Comparison of ENCODE assay signal across 1 cellular context in the genomic region with DNA sequence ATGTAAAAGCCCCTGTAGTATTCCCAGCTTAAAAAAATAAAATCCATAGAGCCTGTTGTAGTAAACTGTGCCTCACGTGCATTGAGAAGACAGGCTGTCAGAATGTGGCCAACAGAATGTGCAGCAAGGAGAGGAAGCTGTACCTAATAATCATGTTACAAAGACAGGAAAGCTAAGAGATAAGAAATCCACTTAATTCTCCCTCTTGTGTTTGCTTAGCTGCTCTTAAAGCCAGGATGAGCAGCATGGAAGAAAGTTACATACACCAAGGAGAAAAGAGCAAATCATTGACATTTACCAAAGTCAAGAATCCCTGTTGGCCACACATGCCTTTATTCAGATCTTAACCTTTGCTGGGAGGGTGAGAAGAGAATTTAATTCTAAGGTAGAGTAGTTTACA.
TF ChIP-seq lines count a peak whose summit lies in the region.

No MANE protein-coding gene starts in this region.

TF ChIP-seq in K562, 482 proteins besides CTCF, POLR2A, EP300 and RAD21 (continued from another document):
- TF ChIP-seq, protein P1, sequence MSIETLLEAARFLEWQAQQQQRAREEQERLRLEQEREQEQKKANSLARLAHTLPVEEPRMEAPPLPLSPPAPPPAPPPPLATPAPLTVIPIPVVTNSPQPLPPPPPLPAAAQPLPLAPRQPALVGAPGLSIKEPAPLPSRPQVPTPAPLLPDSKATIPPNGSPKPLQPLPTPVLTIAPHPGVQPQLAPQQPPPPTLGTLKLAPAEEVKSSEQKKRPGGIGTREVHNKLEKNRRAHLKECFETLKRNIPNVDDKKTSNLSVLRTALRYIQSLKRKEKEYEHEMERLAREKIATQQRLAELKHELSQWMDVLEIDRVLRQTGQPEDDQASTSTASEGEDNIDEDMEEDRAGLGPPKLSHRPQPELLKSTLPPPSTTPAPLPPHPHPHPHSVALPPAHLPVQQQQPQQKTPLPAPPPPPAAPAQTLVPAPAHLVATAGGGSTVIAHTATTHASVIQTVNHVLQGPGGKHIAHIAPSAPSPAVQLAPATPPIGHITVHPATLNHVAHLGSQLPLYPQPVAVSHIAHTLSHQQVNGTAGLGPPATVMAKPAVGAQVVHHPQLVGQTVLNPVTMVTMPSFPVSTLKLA (conservative IDR thresholded peaks at IDR 0.05) = 0 out of 4 replicates have a peak, but pooled peaks of 1 of the 2 experiments have one; percentile 34
- TF ChIP-seq GABPB1 (CRISPR knock-in tag; IDR thresholded peaks at IDR 0.05) (no peak), ASH1L (IDR thresholded peaks at IDR 0.05; ENCODE audit: borderline replicate concordance, low read depth, partially characterized antibody) (no peak), BHLHE40 (IDR thresholded peaks at IDR 0.05; ENCODE audit: low read length) (peak; percentile 71), SAP30 (IDR thresholded peaks at IDR 0.05; ENCODE audit: borderline replicate concordance, insufficient read depth, low read depth, low read length, poor library complexity, severe bottlenecking) (no peak)
TF ChIP-seq in K562: peak in this region for 4.
